ENCODE assay signal across 14 cellular contexts in genomic region chr11:66183581-66184048, GRCh38.
DNase-seq lines count a peak whose midpoint lies in the region; ATAC-seq, FAIRE-seq and TF ChIP-seq lines count a peak whose summit lies in the region.
"Had no signal": no experiment of that assay in that cellular context is flagged by ENCODE, and none has a peak within 500 bp of the region (broad histone marks: within the 10 kb centered on the region; RNA-seq: fewer than 3 reads in every experiment).

No MANE protein-coding gene starts in this region.

- no peak overlapping the region for H4K8ac ChIP-seq in mesenchymal stem cell (ENCODE audit: low read length)

- H2AFZ ChIP-seq in K562 (ENCODE audit: low read depth, low read length): no peak overlapping the region
- H2AFZ ChIP-seq in mesenchymal stem cell (ENCODE audit: low read depth, low read length): no peak overlapping the region

- CTCF ChIA-PET in K562 (lab: Yijun Ruan, JAX; ENCODE audit: low intra/inter-chr PET ratio): no interaction called here
- CTCF ChIA-PET in HEK293T (lab: Yijun Ruan, JAX): no interaction called here

- ATAC-seq in K562: peak; percentile 85
- no peak for ATAC-seq in HG03196 (IDR thresholded peaks at IDR 0.05; ENCODE audit: unreplicated experiment)

- H3K14ac ChIP-seq in mesenchymal stem cell (ENCODE audit: low read length in 2 of 2): no peak overlapping the region

- H2BK15ac ChIP-seq in mesenchymal stem cell (ENCODE audit: low read depth, poor library complexity, severe bottlenecking): no peak overlapping the region

- H2BK12ac ChIP-seq in mesenchymal stem cell (ENCODE audit: low read length in 2 of 2): no peak overlapping the region

- FAIRE-seq in K562 (lab: Jason Lieb, UNC): no peak
- FAIRE-seq: kidney, pancreas had no signal

- TF ChIP-seq RAD21 in K562 (CRISPR knock-in tag; conservative IDR thresholded peaks at IDR 0.05 in 1 of 2, IDR thresholded peaks at IDR 0.05 in 1 of 2): no peak

- H3K79me2 ChIP-seq in K562 (ENCODE audit: control insufficient read depth, insufficient read depth, low read length): no peaks in the 10 kb centered on the region; the same call in 2 of the 3 replicates

- no peaks in the 10 kb centered on the region for H3K9me1 ChIP-seq in K562 (ENCODE audit: control insufficient read depth, insufficient read depth, low read length)

- H2BK5ac ChIP-seq in mesenchymal stem cell (ENCODE audit: low read depth, low read length, poor library complexity, severe bottlenecking): no peak overlapping the region

- H3K36me3 ChIP-seq in K562 (ENCODE audit: control insufficient read depth, insufficient read depth, low read length) (no peaks in the 10 kb centered on the region; the same call in 2 of the 3 replicates), mesenchymal stem cell (ENCODE audit: control insufficient read depth in 1 of 2, insufficient read depth in 2 of 2, low read depth in 1 of 2, low read length in 2 of 2) (no peaks in the 10 kb centered on the region)
- H3K36me3 ChIP-seq: pancreas had no signal

- H2AK5ac ChIP-seq in mesenchymal stem cell (ENCODE audit: low read length, severe bottlenecking): no peak overlapping the region

- H4K91ac ChIP-seq in mesenchymal stem cell (ENCODE audit: low read length): no peak overlapping the region

- H4K20me1 ChIP-seq in K562 (replicated peaks; ENCODE audit: control insufficient read depth, insufficient read depth, low read length): no peaks in the 10 kb centered on the region; the same call in 1 of the 2 replicates

- H3K4me3 ChIP-seq in K562: no peak overlapping the region
- H3K4me3 ChIP-seq in mesenchymal stem cell (ENCODE audit: insufficient read depth in 1 of 2, low read depth in 1 of 2, low read length in 2 of 2): no peak overlapping the region
- H3K4me3 ChIP-seq: pancreas, testis had no signal

- H3K4me1 ChIP-seq in K562 (replicated peaks in 1 of 2; ENCODE audit: control insufficient read depth in 2 of 2, insufficient read depth in 2 of 2, low read length in 2 of 2) (peaks cover 0 to 6% of the 10 kb centered on the region in 2 experiments; a peak in 3 of 5 replicates), mesenchymal stem cell (ENCODE audit: control insufficient read depth, insufficient read depth, low read depth, low read length) (no peaks in the 10 kb centered on the region)
- H3K4me1 ChIP-seq: testis had no signal

- in situ Hi-C loops in KBM-7 (cut with MboI; ENCODE audit: low pct_unique_long_range_greater_than_20kb, low sequenced_read_pairs): no loop called here
- in situ Hi-C loops in K562 (cut with MboI): no loop called here

- 29% methylated on average over 3 of the region's 3 CpGs for WGBS in K562 (ENCODE audit: insufficient coverage, low coverage, missing lambda C conversion rate)
- WGBS in mesenchymal stem cell: 100% methylated on average over 1 of the region's 3 CpGs

- no peak for TF ChIP-seq EP300 in K562 (IDR thresholded peaks at IDR 0.05; ENCODE audit: low read length)

- H3K27ac ChIP-seq in K562 (ENCODE audit: extremely low read depth, low read depth, low read length) (no peak overlapping the region), mesenchymal stem cell (ENCODE audit: low read length, poor library complexity, severe bottlenecking) (no peak overlapping the region)
- H3K27ac ChIP-seq: pancreas, testis had no signal

- H3K18ac ChIP-seq in mesenchymal stem cell (ENCODE audit: low read depth in 1 of 2, low read length in 2 of 2): no peak overlapping the region

- TF ChIP-seq POLR2A in K562 (conservative IDR thresholded peaks at IDR 0.05): no peak

- POLR2A ChIA-PET in K562 (lab: Yijun Ruan, JAX) (no interaction called here), HEK293T (lab: Yijun Ruan, JAX) (no interaction called here)

- H3K9ac ChIP-seq in K562 (ENCODE audit: insufficient read depth in 1 of 2, low read depth in 2 of 2, low read length in 2 of 2): no peak overlapping the region
- H3K9ac ChIP-seq in mesenchymal stem cell (ENCODE audit: low read length): no peak overlapping the region

- H2BK120ac ChIP-seq in mesenchymal stem cell (ENCODE audit: low read depth, low read length): no peak overlapping the region

- H3K4ac ChIP-seq in mesenchymal stem cell (ENCODE audit: low read depth in 1 of 2, low read length in 2 of 2): no peak overlapping the region

- H3K79me1 ChIP-seq in mesenchymal stem cell (replicated peaks; ENCODE audit: low read length, poor library complexity, severe bottlenecking): peaks cover 22% of the 10 kb centered on the region

- BruUV-seq in K562 (replicated peaks; lab: Mats Ljungman, UMichigan): no TSS peak

- H3K23ac ChIP-seq in mesenchymal stem cell (ENCODE audit: low read length in 2 of 2): no peak overlapping the region

- DNase-seq in NCI-H748 (lab: John Stamatoyannopoulos, UW; ENCODE audit: unreplicated experiment): peak; percentile 30
- no peak for DNase-seq in NCI-H748 treated with DMSO at 0.1 percent for 48 hours (lab: John Stamatoyannopoulos, UW)
- peak; percentile 13 for DNase-seq in KBM-7
- DNase-seq in K562 (ENCODE audit: extremely low read depth in 1 of 4, low spot score in 3 of 4): peak in 2 of 4 experiments; percentile 37 to 39
- DNase-seq in mesenchymal stem cell: peak; percentile 47
- no peak for DNase-seq in HEK293T (ENCODE audit: extremely low spot score)
- DNase-seq in NCI-H226: no peak
- DNase-seq: activated CD8-positive, alpha-beta memory T cell treated with anti-CD3 and anti-CD28 coated beads for 24 hours; kidney; NCI-H1930; pancreas; SHP77 treated with DMSO at 0.1 percent for 48 hours; testis had no signal

- TF ChIP-seq CTCF in K562 (IDR thresholded peaks at IDR 0.05 in 2 of 3, conservative IDR thresholded peaks at IDR 0.05 in 1 of 3; ENCODE audit: insufficient read depth in 2 of 3, low read depth in 1 of 3, low read length in 3 of 3): no peak

- intact Hi-C loops in K562 (cut with micrococcal nuclease): no loop called here

- H3K9me3 ChIP-seq in K562 (replicated peaks; ENCODE audit: control insufficient read depth, insufficient read depth, low read depth, low read length) (no peaks in the 10 kb centered on the region), mesenchymal stem cell (ENCODE audit: control insufficient read depth, low read length) (no peaks in the 10 kb centered on the region)
- H3K9me3 ChIP-seq: pancreas, testis had no signal

- H3K27me3 ChIP-seq in K562 (ENCODE audit: control insufficient read depth in 2 of 2, insufficient read depth in 2 of 2, low read length in 2 of 2): no peaks in the 10 kb centered on the region; a peak in 1 of 5 replicates
- H3K27me3 ChIP-seq in mesenchymal stem cell (ENCODE audit: control insufficient read depth in 1 of 2, insufficient read depth in 1 of 2, low read length in 2 of 2): no peaks in the 10 kb centered on the region
- H3K27me3 ChIP-seq: pancreas, testis had no signal

- H3K4me2 ChIP-seq in K562 (ENCODE audit: insufficient read depth, low read length) (no peak overlapping the region), mesenchymal stem cell (ENCODE audit: low read length, poor library complexity, severe bottlenecking) (no peak overlapping the region)

TF ChIP-seq in K562, 482 proteins besides CTCF, POLR2A, EP300 and RAD21 (continues in another document):
- no peak for TF ChIP-seq ZBTB34 (CRISPR knock-in tag; IDR thresholded peaks at IDR 0.05)
- no peak for TF ChIP-seq CCAR2 (IDR thresholded peaks at IDR 0.05; ENCODE audit: low read depth, low read length)
- no peak for TF ChIP-seq ZC3H11A (IDR thresholded peaks at IDR 0.05; ENCODE audit: low read depth, low read length)
- TF ChIP-seq CSDE1 (IDR thresholded peaks at IDR 0.05): peak in 1 of 2 experiments; percentile 66; a peak in 1 of 4 replicates

TF ChIP-seq in HEK293T, 16 proteins besides CTCF, POLR2A, EP300 and RAD21:
- no peak for TF ChIP-seq ARNT (IDR thresholded peaks at IDR 0.05)
- no peak for TF ChIP-seq CTBP1 (IDR thresholded peaks at IDR 0.05; ENCODE audit: borderline replicate concordance)
- TF ChIP-seq SUZ12 (IDR thresholded peaks at IDR 0.05): no peak
- TF ChIP-seq NFRKB (IDR thresholded peaks at IDR 0.05): no peak
- TF ChIP-seq TARDBP (IDR thresholded peaks at IDR 0.05): no peak
- no peak for TF ChIP-seq HDGF (IDR thresholded peaks at IDR 0.05; ENCODE audit: borderline replicate concordance)
- no peak for TF ChIP-seq PKNOX1 (IDR thresholded peaks at IDR 0.05)

Comparison
In these comparisons a context has a peak if more than half of its experiments do, and no peak if none do; other contexts are left out.
1. DNase-seq: peak in NCI-H748 (single experiment), KBM-7 (single experiment) and mesenchymal stem cell (single experiment); none in NCI-H748 treated with DMSO at 0.1 percent for 48 hours (single experiment), HEK293T (single experiment) and NCI-H226 (single experiment).